3 cellular contexts compared by ENCODE assay signal in the genomic region with DNA sequence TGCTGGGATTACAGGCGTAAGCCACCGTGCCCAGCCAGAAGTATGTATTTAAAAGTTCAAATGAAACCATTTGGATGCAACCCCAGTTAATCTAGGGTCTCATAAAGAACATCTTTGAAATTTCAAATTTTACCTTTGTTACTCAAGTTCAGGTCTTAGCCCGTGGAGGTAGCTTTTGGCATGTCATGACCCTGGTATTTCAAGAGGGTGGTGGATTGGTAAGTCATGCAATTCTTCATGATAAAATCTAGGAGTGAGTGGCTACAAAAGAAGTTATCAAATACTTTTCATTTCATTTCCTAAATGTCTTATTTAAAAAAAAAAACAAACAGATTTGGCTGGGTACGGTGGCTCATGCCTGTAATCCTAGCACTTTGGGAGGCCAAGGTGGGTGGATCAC.
"Had no signal": no experiment of that assay in that cellular context is flagged by ENCODE, and none has a peak within 500 bp of the region (broad histone marks: within the 10 kb centered on the region; RNA-seq: fewer than 3 reads in every experiment).

No MANE protein-coding gene starts in this region.

- DNase-seq: GDM1, GF-D8 had no signal

- H3K4me3 ChIP-seq: GM12878 had no signal
